In the genomic region with DNA sequence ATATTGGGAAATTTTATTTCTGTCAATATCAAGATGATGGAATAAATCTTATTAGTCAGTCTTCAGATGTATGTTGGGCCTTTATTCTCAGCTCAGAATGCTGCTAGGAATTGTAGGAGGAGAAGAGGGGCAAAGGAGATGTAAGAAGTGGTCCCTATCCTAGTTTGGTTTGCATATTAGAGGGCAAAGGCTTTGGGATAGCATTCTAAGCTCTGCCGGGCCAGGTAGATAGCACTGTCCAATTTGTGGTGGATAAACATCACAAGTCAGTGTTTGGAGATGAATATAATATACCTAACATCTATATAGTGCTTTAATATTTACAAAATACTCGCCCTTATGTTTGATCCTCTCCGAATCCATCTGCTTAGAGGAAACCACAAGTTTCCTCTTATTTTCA, we compare ENCODE assay signal across 2 cellular contexts.
TF ChIP-seq lines count a peak whose summit lies in the region.

No MANE protein-coding gene starts in this region.

TF ChIP-seq in A549, 52 proteins besides CTCF, POLR2A, EP300 and RAD21 (continued from another document):
- TF ChIP-seq, protein P1, sequence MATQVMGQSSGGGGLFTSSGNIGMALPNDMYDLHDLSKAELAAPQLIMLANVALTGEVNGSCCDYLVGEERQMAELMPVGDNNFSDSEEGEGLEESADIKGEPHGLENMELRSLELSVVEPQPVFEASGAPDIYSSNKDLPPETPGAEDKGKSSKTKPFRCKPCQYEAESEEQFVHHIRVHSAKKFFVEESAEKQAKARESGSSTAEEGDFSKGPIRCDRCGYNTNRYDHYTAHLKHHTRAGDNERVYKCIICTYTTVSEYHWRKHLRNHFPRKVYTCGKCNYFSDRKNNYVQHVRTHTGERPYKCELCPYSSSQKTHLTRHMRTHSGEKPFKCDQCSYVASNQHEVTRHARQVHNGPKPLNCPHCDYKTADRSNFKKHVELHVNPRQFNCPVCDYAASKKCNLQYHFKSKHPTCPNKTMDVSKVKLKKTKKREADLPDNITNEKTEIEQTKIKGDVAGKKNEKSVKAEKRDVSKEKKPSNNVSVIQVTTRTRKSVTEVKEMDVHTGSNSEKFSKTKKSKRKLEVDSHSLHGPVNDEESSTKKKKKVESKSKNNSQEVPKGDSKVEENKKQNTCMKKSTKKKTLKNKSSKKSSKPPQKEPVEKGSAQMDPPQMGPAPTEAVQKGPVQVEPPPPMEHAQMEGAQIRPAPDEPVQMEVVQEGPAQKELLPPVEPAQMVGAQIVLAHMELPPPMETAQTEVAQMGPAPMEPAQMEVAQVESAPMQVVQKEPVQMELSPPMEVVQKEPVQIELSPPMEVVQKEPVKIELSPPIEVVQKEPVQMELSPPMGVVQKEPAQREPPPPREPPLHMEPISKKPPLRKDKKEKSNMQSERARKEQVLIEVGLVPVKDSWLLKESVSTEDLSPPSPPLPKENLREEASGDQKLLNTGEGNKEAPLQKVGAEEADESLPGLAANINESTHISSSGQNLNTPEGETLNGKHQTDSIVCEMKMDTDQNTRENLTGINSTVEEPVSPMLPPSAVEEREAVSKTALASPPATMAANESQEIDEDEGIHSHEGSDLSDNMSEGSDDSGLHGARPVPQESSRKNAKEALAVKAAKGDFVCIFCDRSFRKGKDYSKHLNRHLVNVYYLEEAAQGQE (IDR thresholded peaks at IDR 0.05): no peak
- TF ChIP-seq FOSB (CRISPR knock-in tag; IDR thresholded peaks at IDR 0.05): no peak
- TF ChIP-seq POLR2AphosphoS2 (conservative IDR thresholded peaks at IDR 0.05; ENCODE audit: low read length): no peak
- no peak for TF ChIP-seq CBX2 (IDR thresholded peaks at IDR 0.05; ENCODE audit: borderline replicate concordance, low read depth)
- TF ChIP-seq SREBF2 (IDR thresholded peaks at IDR 0.05): no peak
- TF ChIP-seq, protein P2, sequence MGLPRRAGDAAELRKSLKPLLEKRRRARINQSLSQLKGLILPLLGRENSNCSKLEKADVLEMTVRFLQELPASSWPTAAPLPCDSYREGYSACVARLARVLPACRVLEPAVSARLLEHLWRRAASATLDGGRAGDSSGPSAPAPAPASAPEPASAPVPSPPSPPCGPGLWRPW (IDR thresholded peaks at IDR 0.05): no peak
- TF ChIP-seq MYC (IDR thresholded peaks at IDR 0.05; ENCODE audit: borderline replicate concordance, low read length): no peak
- TF ChIP-seq, protein P3, sequence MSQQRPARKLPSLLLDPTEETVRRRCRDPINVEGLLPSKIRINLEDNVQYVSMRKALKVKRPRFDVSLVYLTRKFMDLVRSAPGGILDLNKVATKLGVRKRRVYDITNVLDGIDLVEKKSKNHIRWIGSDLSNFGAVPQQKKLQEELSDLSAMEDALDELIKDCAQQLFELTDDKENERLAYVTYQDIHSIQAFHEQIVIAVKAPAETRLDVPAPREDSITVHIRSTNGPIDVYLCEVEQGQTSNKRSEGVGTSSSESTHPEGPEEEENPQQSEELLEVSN (IDR thresholded peaks at IDR 0.05; ENCODE audit: borderline replicate concordance, low read depth): no peak
- no peak for TF ChIP-seq NFE2L2 (conservative IDR thresholded peaks at IDR 0.05; ENCODE audit: low read length)
- no peak for TF ChIP-seq ZC3H11A (IDR thresholded peaks at IDR 0.05)

TF ChIP-seq in WTC11, 78 proteins besides CTCF, POLR2A, EP300 and RAD21 (continued from another document):
- TF ChIP-seq, protein P4, sequence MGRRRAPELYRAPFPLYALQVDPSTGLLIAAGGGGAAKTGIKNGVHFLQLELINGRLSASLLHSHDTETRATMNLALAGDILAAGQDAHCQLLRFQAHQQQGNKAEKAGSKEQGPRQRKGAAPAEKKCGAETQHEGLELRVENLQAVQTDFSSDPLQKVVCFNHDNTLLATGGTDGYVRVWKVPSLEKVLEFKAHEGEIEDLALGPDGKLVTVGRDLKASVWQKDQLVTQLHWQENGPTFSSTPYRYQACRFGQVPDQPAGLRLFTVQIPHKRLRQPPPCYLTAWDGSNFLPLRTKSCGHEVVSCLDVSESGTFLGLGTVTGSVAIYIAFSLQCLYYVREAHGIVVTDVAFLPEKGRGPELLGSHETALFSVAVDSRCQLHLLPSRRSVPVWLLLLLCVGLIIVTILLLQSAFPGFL (CRISPR knock-in tag; IDR thresholded peaks at IDR 0.05; ENCODE audit: borderline replicate concordance): no peak
TF ChIP-seq in WTC11: peak in this region for 0.
